ENCODE assay signal across 12 cellular contexts in the genomic region with DNA sequence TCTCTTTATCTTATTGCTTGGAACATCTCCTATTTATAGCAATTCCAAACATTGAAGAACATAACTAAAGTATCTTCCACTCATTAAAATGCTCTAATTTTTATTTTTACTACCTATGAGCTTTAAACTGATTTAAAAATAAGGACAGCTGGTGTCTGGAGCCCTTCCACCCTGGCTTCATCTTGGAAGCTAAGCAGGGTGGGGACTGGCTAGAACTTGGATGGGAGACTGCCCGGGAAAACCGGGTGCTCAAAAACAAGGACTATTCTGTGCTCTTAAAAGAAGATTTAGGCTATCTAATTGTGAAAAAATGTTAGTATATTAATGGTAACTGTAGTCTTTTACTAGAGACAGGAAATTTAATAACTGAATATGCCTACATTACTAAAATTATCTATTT.
DNase-seq lines count a peak whose midpoint lies in the region; ATAC-seq, FAIRE-seq and TF ChIP-seq lines count a peak whose summit lies in the region.
"Had no signal": no experiment of that assay in that cellular context is flagged by ENCODE, and none has a peak within 500 bp of the region (broad histone marks: within the 10 kb centered on the region; RNA-seq: fewer than 3 reads in every experiment).

No MANE protein-coding gene starts in this region.

- no peaks in the 10 kb centered on the region for H3K9me2 ChIP-seq in GM23248 (ENCODE audit: insufficient read depth)

- H4K5ac ChIP-seq in H1 (ENCODE audit: insufficient read length, low read depth, low read length) = no peak overlapping the region

- CTCF ChIA-PET in H1 (lab: Charles Lee; ENCODE audit: partially characterized antibody) = interaction anchor here (0.7 to 1.5 kb wide), 2 partner anchors 39 to 1618 kb away, joined by 3 to 4 read pairs; no protein-coding TSS in a partner anchor

- H3K4me1 ChIP-seq in GM23248 (ENCODE audit: insufficient read depth) = no peaks in the 10 kb centered on the region
- peaks cover 0 to 3% (median under 1%) of the 10 kb centered on the region in 4 experiments; a peak in 3 of 7 replicates for H3K4me1 ChIP-seq in H1 (replicated peaks in 1 of 4; ENCODE audit: control insufficient read depth in 3 of 4, insufficient read depth in 4 of 4, low read length in 3 of 4)

- H3K9ac ChIP-seq in GM23248 (no peak overlapping the region), H1 (replicated peaks in 1 of 4; ENCODE audit: extremely low read depth in 1 of 4, low read depth in 3 of 4, low read length in 3 of 4) (no peak overlapping the region)

- H3K4me2 ChIP-seq in GM23248 (ENCODE audit: unreplicated experiment) (no peak overlapping the region), H1 (ENCODE audit: insufficient read depth in 1 of 2, low read depth in 2 of 2, low read length in 2 of 2) (no peak overlapping the region)

- no peak for TF ChIP-seq RAD21 in H1 (IDR thresholded peaks at IDR 0.05 in 1 of 2, conservative IDR thresholded peaks at IDR 0.05 in 1 of 2; ENCODE audit: low read depth in 2 of 2, low read length in 2 of 2)

- H4K20me1 ChIP-seq in GM23248 (ENCODE audit: insufficient read depth) = no peaks in the 10 kb centered on the region
- H4K20me1 ChIP-seq in H1 (replicated peaks in 1 of 2; ENCODE audit: control insufficient read depth in 1 of 2, insufficient read depth in 2 of 2, low read length in 2 of 2) = no peaks in the 10 kb centered on the region

- TF ChIP-seq CTCF in H1 (IDR thresholded peaks at IDR 0.05; ENCODE audit: control extremely low read depth in 1 of 3, insufficient read depth in 1 of 3, low read depth in 1 of 3, low read length in 3 of 3) = no peak
- TF ChIP-seq CTCF in neural crest cell (conservative IDR thresholded peaks at IDR 0.05) = no peak

- no peaks in the 10 kb centered on the region for H3K36me3 Mint-ChIP-seq in neural crest cell (ENCODE audit: low read depth)

- H4K91ac ChIP-seq in H1 (replicated peaks; ENCODE audit: insufficient read length, low read length) = no peak overlapping the region

- no peak overlapping the region for H3K4me3 Mint-ChIP-seq in neural crest cell

- no peak overlapping the region for H3K4ac ChIP-seq in H1 (replicated peaks; ENCODE audit: insufficient read length, low read depth, low read length)

- no peak overlapping the region for H2BK20ac ChIP-seq in H1 (ENCODE audit: low read length)

- no peak overlapping the region for H3K27ac Mint-ChIP-seq in neural crest cell (ENCODE audit: unreplicated experiment)

- H3K9me3 Mint-ChIP-seq in neural crest cell = no peaks in the 10 kb centered on the region

- H2AFZ ChIP-seq in GM23248 (no peak overlapping the region), H1 (ENCODE audit: low read length) (no peak overlapping the region)

- FAIRE-seq in H1 (lab: Jason Lieb, UNC) = peak; percentile 36

- ATAC-seq in GM18861 (IDR thresholded peaks at IDR 0.05; ENCODE audit: unreplicated experiment) (no peak), HG03439 (IDR thresholded peaks at IDR 0.05; ENCODE audit: unreplicated experiment) (no peak)
- ATAC-seq: body of pancreas, left lobe of liver had no signal

- in situ Hi-C loops in GM23248 (cut with MboI) = loop anchor here (25.0 kb wide), 1 partner anchor 760 kb away; no protein-coding TSS in a partner anchor

- no peak overlapping the region for H2BK12ac ChIP-seq in H1 (ENCODE audit: low read depth, low read length)

- no peak overlapping the region for H2BK5ac ChIP-seq in H1 (ENCODE audit: low read depth, low read length)

- TF ChIP-seq POLR2A in H1 (IDR thresholded peaks at IDR 0.05; ENCODE audit: control extremely low read depth in 1 of 2, low read depth in 2 of 2, low read length in 2 of 2) = no peak

- H3K14ac ChIP-seq in H1 (ENCODE audit: insufficient read length) = no peak overlapping the region

- no peak overlapping the region for H2AK5ac ChIP-seq in H1 (ENCODE audit: low read depth, low read length)

- no peak overlapping the region for H2BK15ac ChIP-seq in H1 (ENCODE audit: low read length)

- H3K79me2 ChIP-seq in GM23248 (ENCODE audit: insufficient read depth) = no peaks in the 10 kb centered on the region
- no peaks in the 10 kb centered on the region for H3K79me2 ChIP-seq in H1 (ENCODE audit: control insufficient read depth in 1 of 2, insufficient read depth in 2 of 2, low read length in 2 of 2)

- no peaks in the 10 kb centered on the region for H3K23me2 ChIP-seq in H1 (ENCODE audit: low read depth, low read length)

- no peak overlapping the region for H2BK120ac ChIP-seq in H1 (replicated peaks; ENCODE audit: low read depth, low read length)

- no peaks in the 10 kb centered on the region; the same call in 1 of the 2 replicates for H3K79me1 ChIP-seq in H1 (ENCODE audit: low read depth, low read length)

- no peak for TF ChIP-seq EP300 in H1 (IDR thresholded peaks at IDR 0.05; ENCODE audit: borderline replicate concordance in 1 of 2, low read depth in 2 of 2, low read length in 2 of 2)

- no peaks in the 10 kb centered on the region for H3K36me3 ChIP-seq in GM23248 (ENCODE audit: low read depth)
- H3K36me3 ChIP-seq in H1 (ENCODE audit: control insufficient read depth in 2 of 4, insufficient read depth in 4 of 4, low read length in 3 of 4) = no peaks in the 10 kb centered on the region

- peak; percentile 43 for DNase-seq in GM23248
- peak; percentile 24 for DNase-seq in NCI-H69 (lab: John Stamatoyannopoulos, UW)
- peak; percentile 44 to 69 for DNase-seq in H1 (ENCODE audit: low read depth in 1 of 2, low spot score in 2 of 2)
- DNase-seq in neural crest cell (ENCODE audit: low read depth, low spot score) = peak; percentile 14
- DNase-seq in NCI-H2196 treated with DMSO at 0.1 percent for 48 hours (lab: John Stamatoyannopoulos, UW; ENCODE audit: unreplicated experiment) = no peak
- DNase-seq in inferior parietal cortex (ENCODE audit: extremely low spot score) = no peak
- DNase-seq: body of pancreas, NCI-H2081 treated with DMSO at 0.1 percent for 48 hours, occipital lobe had no signal

- H3K23ac ChIP-seq in H1 (ENCODE audit: insufficient read length) = no peak overlapping the region

- no peak overlapping the region for H3K18ac ChIP-seq in H1 (ENCODE audit: extremely low read depth, low read length)

- no peaks in the 10 kb centered on the region for H3F3A ChIP-seq in GM23248 (ENCODE audit: insufficient read depth)

- H3K56ac ChIP-seq in H1 (replicated peaks; ENCODE audit: insufficient read length, low read depth, low read length) = no peak overlapping the region

- no peak overlapping the region for H3K27ac ChIP-seq in GM23248
- no peak overlapping the region for H3K27ac ChIP-seq in H1 (ENCODE audit: low read depth, low read length)
- H3K27ac ChIP-seq: body of pancreas had no signal

- H3K4me3 ChIP-seq in GM23248 (no peak overlapping the region), H1 (ENCODE audit: extremely low read depth in 1 of 4, insufficient read depth in 2 of 4, low read depth in 3 of 4, low read length in 4 of 4) (no peak overlapping the region)
- H3K4me3 ChIP-seq: body of pancreas had no signal

- peaks cover 3% of the 10 kb centered on the region for H3K27me3 Mint-ChIP-seq in neural crest cell (ENCODE audit: low read depth)

- POLR2A ChIA-PET in H1 (lab: Charles Lee; ENCODE audit: partially characterized antibody) = no interaction called here

- no peak overlapping the region for H4K8ac ChIP-seq in H1 (ENCODE audit: extremely low read depth, insufficient read depth, low read length)

- no peaks in the 10 kb centered on the region for H3K4me1 Mint-ChIP-seq in neural crest cell

- no peaks in the 10 kb centered on the region for H3K9me3 ChIP-seq in GM23248 (ENCODE audit: low read depth)
- no peaks in the 10 kb centered on the region for H3K9me3 ChIP-seq in H1 (ENCODE audit: insufficient read depth in 2 of 2, low read depth in 1 of 2, low read length in 1 of 2)
- H3K9me3 ChIP-seq: body of pancreas had no signal

- H3K27me3 ChIP-seq in GM23248 (replicated peaks; ENCODE audit: insufficient read depth) (peaks cover 33% of the 10 kb centered on the region), H1 (replicated peaks in 1 of 4; ENCODE audit: control insufficient read depth in 3 of 4, extremely low read depth in 1 of 4, insufficient read depth in 3 of 4, low read length in 3 of 4) (no peaks in the 10 kb centered on the region)
- H3K27me3 ChIP-seq: body of pancreas had no signal

- WGBS in GM23248 (ENCODE audit: low coverage in 1 of 2, low lambda C conversion rate in 2 of 2, missing lambda C conversion rate in 2 of 2), 2 experiments = 3 to 4% methylated on average over 2 of the region's 2 CpGs
- 71% methylated on average over 2 of the region's 2 CpGs; no CpG with 5 or more reads in 1 of the 2 experiments for WGBS in H1 (ENCODE audit: extremely low coverage in 1 of 2, insufficient coverage in 1 of 2, insufficient read length in 1 of 2, insufficient replicate concordance in 2 of 2, low coverage in 1 of 2, low lambda C conversion rate in 2 of 2, missing lambda C conversion rate in 1 of 2), 2 experiments

TF ChIP-seq in H1, 55 proteins besides CTCF, POLR2A, EP300 and RAD21 (continues in another document):
- no peak for TF ChIP-seq SIX5 (IDR thresholded peaks at IDR 0.05; ENCODE audit: low read depth, low read length)
- TF ChIP-seq TCF12 (IDR thresholded peaks at IDR 0.05; ENCODE audit: low read depth, low read length) = 0 out of 2 replicates have a peak, but pooled peaks have one; percentile 32

Comparison
In these comparisons a context has a peak if more than half of its experiments do, and no peak if none do; other contexts are left out.
1. DNase-seq: peak in GM23248 (single experiment), NCI-H69 (single experiment), H1 (2 of 2) and neural crest cell (single experiment); none in NCI-H2196 treated with DMSO at 0.1 percent for 48 hours (single experiment) and inferior parietal cortex (single experiment).